ENCODE assay signal across 15 cellular contexts in genomic region chr11:9962722-9963121, GRCh38.
DNase-seq lines count a peak whose midpoint lies in the region; ATAC-seq and TF ChIP-seq lines count a peak whose summit lies in the region.
"Had no signal": no experiment of that assay in that cellular context is flagged by ENCODE, and none has a peak within 500 bp of the region (broad histone marks: within the 10 kb centered on the region; RNA-seq: fewer than 3 reads in every experiment).

No MANE protein-coding gene starts in this region.

- peak; percentile 97 for ATAC-seq in GM18867 (IDR thresholded peaks at IDR 0.05; ENCODE audit: unreplicated experiment)
- peak; percentile 93 for ATAC-seq in GM21526 (IDR thresholded peaks at IDR 0.05; ENCODE audit: low FRiP score, unreplicated experiment)
- peak; percentile 95 for ATAC-seq in HG03060 (IDR thresholded peaks at IDR 0.05; ENCODE audit: low read depth, unreplicated experiment)
- no peak for ATAC-seq in activated T-cell treated with anti-CD3 and anti-CD28 coated beads, Interleukin-2, amount 50 U/mL, for 4 hours
- ATAC-seq: activated T-helper 17 cell treated with anti-CD3 and anti-CD28 coated beads, Interleukin-2, amount 50 U/mL, for 72 hours; naive thymus-derived CD4-positive, alpha-beta T cell had no signal

- peaks cover 30% of the 10 kb centered on the region for H3K36me3 Mint-ChIP-seq in activated T-cell treated with anti-CD3 and anti-CD28 coated beads, Interleukin-2, amount 50 U/mL, for 4 hours (ENCODE audit: insufficient read depth)
- H3K36me3 Mint-ChIP-seq in activated naive CD4-positive, alpha-beta T cell treated with anti-CD3 and anti-CD28 coated beads for 36 hours (ENCODE audit: low read depth): peaks cover 11% of the 10 kb centered on the region

- no peaks in the 10 kb centered on the region; the same call in 1 of the 2 replicates for H3K36me3 ChIP-seq in HAP-1 (replicated peaks)
- H3K36me3 ChIP-seq: WERI-Rb-1 had no signal

- DNase-seq in choroid plexus epithelial cell (ENCODE audit: low read depth) (peak; percentile 37), HAP-1 (ENCODE audit: low spot score in 2 of 2) (no peak), HPDE6-E6E7 (ENCODE audit: extremely low spot score) (no peak)
- DNase-seq in activated T-cell treated with anti-CD3 and anti-CD28 coated beads, Interleukin-2, amount 50 U/mL, for 4 hours: no peak
- DNase-seq in activated naive CD4-positive, alpha-beta T cell treated with anti-CD3 and anti-CD28 coated beads for 36 hours: no peak
- DNase-seq: Caco-2; erythroblast; naive thymus-derived CD4-positive, alpha-beta T cell; NCI-H2029 treated with DMSO at 0.1 percent for 48 hours; WERI-Rb-1 had no signal

- no peaks in the 10 kb centered on the region for H3K4me1 ChIP-seq in HAP-1
- H3K4me1 ChIP-seq: Caco-2 had no signal

- TF ChIP-seq CTCF in choroid plexus epithelial cell (conservative IDR thresholded peaks at IDR 0.05; ENCODE audit: low read depth, low read length): no peak

- no peaks in the 10 kb centered on the region for H3K9me3 Mint-ChIP-seq in activated T-cell treated with anti-CD3 and anti-CD28 coated beads, Interleukin-2, amount 50 U/mL, for 4 hours
- H3K9me3 Mint-ChIP-seq in activated naive CD4-positive, alpha-beta T cell treated with anti-CD3 and anti-CD28 coated beads for 36 hours: no peaks in the 10 kb centered on the region
- H3K9me3 Mint-ChIP-seq: activated T-helper 17 cell treated with anti-CD3 and anti-CD28 coated beads, Interleukin-2, amount 50 U/mL, for 72 hours; IgD-negative memory B cell had no signal

- no peaks in the 10 kb centered on the region for H3K9me3 ChIP-seq in HAP-1
- H3K9me3 ChIP-seq: Caco-2 had no signal

- intact Hi-C loops in activated naive CD4-positive, alpha-beta T cell treated with anti-CD3 and anti-CD28 coated beads for 36 hours (cut with micrococcal nuclease): no loop called here

- H3K4me3 Mint-ChIP-seq in activated T-cell treated with anti-CD3 and anti-CD28 coated beads, Interleukin-2, amount 50 U/mL, for 4 hours: no peak overlapping the region
- H3K4me3 Mint-ChIP-seq in activated naive CD4-positive, alpha-beta T cell treated with anti-CD3 and anti-CD28 coated beads for 36 hours: no peak overlapping the region
- H3K4me3 Mint-ChIP-seq: activated T-helper 17 cell treated with anti-CD3 and anti-CD28 coated beads, Interleukin-2, amount 50 U/mL, for 72 hours; naive thymus-derived CD4-positive, alpha-beta T cell had no signal

- in situ Hi-C loops in HAP-1 (cut with MboI; ENCODE audit: low sequenced_read_pairs): no loop called here

- H3K27me3 ChIP-seq in HAP-1 (ENCODE audit: low read depth): no peaks in the 10 kb centered on the region

- no peak overlapping the region for H3K27ac Mint-ChIP-seq in activated naive CD4-positive, alpha-beta T cell treated with anti-CD3 and anti-CD28 coated beads for 36 hours
- H3K27ac Mint-ChIP-seq: activated T-helper 17 cell treated with anti-CD3 and anti-CD28 coated beads, Interleukin-2, amount 50 U/mL, for 72 hours; IgD-negative memory B cell; naive thymus-derived CD4-positive, alpha-beta T cell had no signal

- H3K4me3 ChIP-seq in choroid plexus epithelial cell (ENCODE audit: low read depth, low read length) (no peak overlapping the region), HAP-1 (no peak overlapping the region)

- CTCF ChIA-PET in activated naive CD4-positive, alpha-beta T cell treated with anti-CD3 and anti-CD28 coated beads for 36 hours (lab: Charles Lee): no interaction called here

- H3K27me3 Mint-ChIP-seq in activated T-cell treated with anti-CD3 and anti-CD28 coated beads, Interleukin-2, amount 50 U/mL, for 4 hours (ENCODE audit: low read depth): no peaks in the 10 kb centered on the region
- H3K27me3 Mint-ChIP-seq in activated naive CD4-positive, alpha-beta T cell treated with anti-CD3 and anti-CD28 coated beads for 36 hours (ENCODE audit: low read depth): no peaks in the 10 kb centered on the region
- H3K27me3 Mint-ChIP-seq: activated T-helper 17 cell treated with anti-CD3 and anti-CD28 coated beads, Interleukin-2, amount 50 U/mL, for 72 hours; IgD-negative memory B cell; naive thymus-derived CD4-positive, alpha-beta T cell had no signal

- H3K4me1 Mint-ChIP-seq in activated T-cell treated with anti-CD3 and anti-CD28 coated beads, Interleukin-2, amount 50 U/mL, for 4 hours (ENCODE audit: low read depth): no peaks in the 10 kb centered on the region
- H3K4me1 Mint-ChIP-seq in activated naive CD4-positive, alpha-beta T cell treated with anti-CD3 and anti-CD28 coated beads for 36 hours (ENCODE audit: low read depth): no peaks in the 10 kb centered on the region
- H3K4me1 Mint-ChIP-seq: activated T-helper 17 cell treated with anti-CD3 and anti-CD28 coated beads, Interleukin-2, amount 50 U/mL, for 72 hours; naive thymus-derived CD4-positive, alpha-beta T cell had no signal

Comparison
In these comparisons a context has a peak if more than half of its experiments do, and no peak if none do; other contexts are left out.
1. ATAC-seq: peak in GM18867 (single experiment), GM21526 (single experiment) and HG03060 (single experiment); none in activated T-cell treated with anti-CD3 and anti-CD28 coated beads, Interleukin-2, amount 50 U/mL, for 4 hours (0 of 2).